ENCODE assay signal across 21 cellular contexts in genomic region chr7:106813705-106814305, GRCh38. TPM values are rescaled to one million over a fixed set of nuclear protein-coding genes. Genes with fewer than 3 reads are reported as not detected.
A peak's percentile ranks its signal among the peaks of the same experiment; 100 is the strongest.
DNase-seq lines count a peak whose midpoint lies in the region; ATAC-seq, FAIRE-seq and TF ChIP-seq lines count a peak whose summit lies in the region.
"Had no signal": no experiment of that assay in that cellular context is flagged by ENCODE, and none has a peak within 500 bp of the region (broad histone marks: within the 10 kb centered on the region; RNA-seq: fewer than 3 reads in every experiment).

No MANE protein-coding gene starts in this region.

- H3K36me3 Mint-ChIP-seq in activated T-helper 1 cell treated with anti-CD3 and anti-CD28 coated beads, Interleukin-12 subunit alpha, Interleukin-12 subunit beta, Interleukin-2, Interleukin-4 antibody, amounts not matched to agents 30 ng/mL and 10 ng/mL and 1 ng/mL, durations not matched to agents 14 hours and 24 hours and 36 hours (ENCODE audit: low read depth), result no peaks in the 10 kb centered on the region
- H3K36me3 Mint-ChIP-seq: naive B cell, type B pancreatic cell had no signal

- CTCF ChIA-PET in IMR-90 (lab: Yijun Ruan, JAX) (no interaction called here), GM12878 (lab: Yijun Ruan, JAX) (no interaction called here)

- H2AFZ ChIP-seq in IMR-90 (replicated peaks; ENCODE audit: low read length, poor library complexity) (no peak overlapping the region), GM12878 (ENCODE audit: control insufficient read depth, low read depth, low read length) (no peak overlapping the region)
- H2AFZ ChIP-seq: hepatocyte had no signal

- no CpG with 5 or more reads among the region's 6 CpGs for WGBS in IMR-90 (ENCODE audit: extremely low coverage in 2 of 2, insufficient read length in 1 of 2), 2 experiments
- WGBS in GM12878 (ENCODE audit: insufficient coverage, insufficient replicate concordance, low lambda C conversion rate, missing lambda C conversion rate), result 39% methylated on average over 6 of the region's 6 CpGs
- no CpG with 5 or more reads among the region's 6 CpGs for whole genome bisulfite sequencing in mesendoderm (ENCODE audit: extremely low coverage, insufficient coverage, low lambda C conversion rate)

- SMC1A ChIA-PET in GM12878 (lab: Charles Lee; ENCODE audit: uncharacterized antibody, unreplicated experiment), result interaction anchor here (0.7 to 1.7 kb wide), 3 partner anchors 17 to 335 kb away, joined by 3 to 6 read pairs (median 5); no protein-coding TSS in a partner anchor

- H2AK5ac ChIP-seq in IMR-90 (ENCODE audit: low read depth, low read length) (no peak overlapping the region), mesendoderm (ENCODE audit: low read length) (no peak overlapping the region)

- H3K4me3 ChIP-seq in IMR-90 (ENCODE audit: insufficient read depth, low read depth, low read length) (no peak overlapping the region), GM12878 (no peak overlapping the region), mesendoderm (ENCODE audit: low read length) (no peak overlapping the region)
- H3K4me3 ChIP-seq: A549, hepatocyte, skin epidermis had no signal

- H3K79me1 ChIP-seq in IMR-90 (ENCODE audit: low read depth in 1 of 2, low read length in 2 of 2) (no peaks in the 10 kb centered on the region), mesendoderm (ENCODE audit: low read length) (no peaks in the 10 kb centered on the region)

- H2BK15ac ChIP-seq in IMR-90 (ENCODE audit: low read depth, low read length) (no peak overlapping the region), mesendoderm (replicated peaks; ENCODE audit: low read depth) (no peak overlapping the region)

- H2AK9ac ChIP-seq in IMR-90 (replicated peaks; ENCODE audit: low read depth, low read length, poor library complexity), result no peak overlapping the region

- H3K27ac ChIP-seq in IMR-90 (ENCODE audit: insufficient read depth, low read length) (no peak overlapping the region), GM12878 (ENCODE audit: control insufficient read depth, insufficient read depth) (no peak overlapping the region), mesendoderm (ENCODE audit: low read depth, low read length) (no peak overlapping the region)
- H3K27ac ChIP-seq: A549, hepatocyte, skin epidermis had no signal

- BruUV-seq in IMR-90 (replicated peaks; lab: Mats Ljungman, UMichigan) (no TSS peak), GM12878 (replicated peaks; lab: Mats Ljungman, UMichigan) (no TSS peak)

- TF ChIP-seq POLR2A in IMR-90 (IDR thresholded peaks at IDR 0.05; ENCODE audit: low read depth, low read length) (no peak), GM12878 (IDR thresholded peaks at IDR 0.05; ENCODE audit: low read depth, low read length) (no peak)

- H3K4me1 ChIP-seq in IMR-90 (ENCODE audit: control insufficient read depth, insufficient read depth, low read length), result peaks cover 1% of the 10 kb centered on the region; the same call in 1 of the 2 replicates
- H3K4me1 ChIP-seq in GM12878 (ENCODE audit: control insufficient read depth, insufficient read depth, low read length), result no peaks in the 10 kb centered on the region
- no peaks in the 10 kb centered on the region for H3K4me1 ChIP-seq in mesendoderm (ENCODE audit: control insufficient read depth, low read depth, low read length)
- H3K4me1 ChIP-seq: A549 had no signal

- H3K79me2 ChIP-seq in GM12878 (ENCODE audit: control insufficient read depth, insufficient read depth, low read length), result no peaks in the 10 kb centered on the region
- H3K79me2 ChIP-seq in mesendoderm (ENCODE audit: control insufficient read depth, insufficient read depth, low read length), result no peaks in the 10 kb centered on the region
- H3K79me2 ChIP-seq: hepatocyte had no signal

- no peak overlapping the region for H4K8ac ChIP-seq in IMR-90 (ENCODE audit: low read depth in 2 of 2, low read length in 2 of 2)
- no peak overlapping the region for H4K8ac ChIP-seq in mesendoderm (ENCODE audit: low read depth, low read length)

- in situ Hi-C loops in IMR-90 (cut with MboI; ENCODE audit: low sequenced_read_pairs) (no loop called here), GM12878 (cut with MboI) (no loop called here)

- H3K36me3 ChIP-seq in IMR-90 (ENCODE audit: control insufficient read depth, insufficient read depth, low read length), result no peaks in the 10 kb centered on the region
- no peaks in the 10 kb centered on the region for H3K36me3 ChIP-seq in GM12878 (ENCODE audit: control insufficient read depth in 2 of 2, insufficient read depth in 2 of 2, low read length in 1 of 2)
- H3K36me3 ChIP-seq in mesendoderm (ENCODE audit: control insufficient read depth, insufficient read depth, low read length), result no peaks in the 10 kb centered on the region

- RAD21 ChIA-PET in GM12878 (lab: Charles Lee; ENCODE audit: unreplicated experiment), result no interaction called here

- no peaks in the 10 kb centered on the region for H3K27me3 Mint-ChIP-seq in activated T-helper 1 cell treated with anti-CD3 and anti-CD28 coated beads, Interleukin-12 subunit alpha, Interleukin-12 subunit beta, Interleukin-2, Interleukin-4 antibody, amounts not matched to agents 30 ng/mL and 10 ng/mL and 1 ng/mL, durations not matched to agents 14 hours and 24 hours and 36 hours (ENCODE audit: insufficient read depth)
- H3K27me3 Mint-ChIP-seq: naive B cell; stimulated activated naive CD8-positive, alpha-beta T cell treated with anti-CD3 and anti-CD28 coated beads, Interleukin-15, amount 100 ng/mL, for 72 hours; type B pancreatic cell had no signal

- H2BK20ac ChIP-seq in IMR-90 (ENCODE audit: low read depth, low read length), result no peak overlapping the region

- FAIRE-seq in GM12878 (lab: Jason Lieb, UNC), result no peak
- FAIRE-seq: A549, keratinocyte had no signal

- intact Hi-C loops in IMR-90 (cut with micrococcal nuclease), result no loop called here
- intact Hi-C loops in GM12878 (cut with micrococcal nuclease; ENCODE audit: unreplicated experiment), result no loop called here
- intact Hi-C loops in activated T-helper 1 cell treated with anti-CD3 and anti-CD28 coated beads, Interleukin-12 subunit alpha, Interleukin-12 subunit beta, Interleukin-2, Interleukin-4 antibody, amounts not matched to agents 30 ng/mL and 10 ng/mL and 1 ng/mL, durations not matched to agents 14 hours and 24 hours and 36 hours (cut with micrococcal nuclease), result no loop called here

- no peak for TF ChIP-seq EP300 in GM12878 (IDR thresholded peaks at IDR 0.05; ENCODE audit: borderline replicate concordance in 1 of 2, control insufficient read depth in 1 of 2, low read depth in 2 of 2, low read length in 2 of 2)

- H3K9ac ChIP-seq in IMR-90 (ENCODE audit: low read depth, low read length) (no peak overlapping the region), GM12878 (ENCODE audit: control insufficient read depth, insufficient read depth, low read length) (no peak overlapping the region), mesendoderm (ENCODE audit: low read length) (no peak overlapping the region)

- H2BK120ac ChIP-seq in IMR-90 (ENCODE audit: low read depth, low read length) (no peak overlapping the region), mesendoderm (ENCODE audit: low read depth, low read length) (no peak overlapping the region)

- H4K91ac ChIP-seq in IMR-90 (ENCODE audit: insufficient read depth, low read depth, low read length), result no peak overlapping the region

- dilution Hi-C loops in IMR-90 (cut with HindIII; ENCODE audit: low sequenced_read_pairs, unreplicated experiment), result no loop called here

- H3K4me1 Mint-ChIP-seq in activated T-helper 1 cell treated with anti-CD3 and anti-CD28 coated beads, Interleukin-12 subunit alpha, Interleukin-12 subunit beta, Interleukin-2, Interleukin-4 antibody, amounts not matched to agents 30 ng/mL and 10 ng/mL and 1 ng/mL, durations not matched to agents 14 hours and 24 hours and 36 hours (ENCODE audit: low read depth), result peaks cover 16% of the 10 kb centered on the region

- H3K23ac ChIP-seq in IMR-90 (ENCODE audit: low read depth, low read length) (no peak overlapping the region), mesendoderm (ENCODE audit: low read length) (no peak overlapping the region)

- no peak overlapping the region for H3K4me3 Mint-ChIP-seq in activated T-helper 1 cell treated with anti-CD3 and anti-CD28 coated beads, Interleukin-12 subunit alpha, Interleukin-12 subunit beta, Interleukin-2, Interleukin-4 antibody, amounts not matched to agents 30 ng/mL and 10 ng/mL and 1 ng/mL, durations not matched to agents 14 hours and 24 hours and 36 hours
- H3K4me3 Mint-ChIP-seq: stimulated activated naive CD8-positive, alpha-beta T cell treated with anti-CD3 and anti-CD28 coated beads, Interleukin-15, amount 100 ng/mL, for 72 hours; T-helper 1 cell treated with Interleukin-12 subunit alpha and Interleukin-12 subunit beta and Interleukin-4 antibody, amounts not matched to agents 30 μg/mL and 1 μg/mL, for 36 hours; type B pancreatic cell had no signal

- H3K4ac ChIP-seq in IMR-90 (ENCODE audit: low read depth, low read length) (no peak overlapping the region), mesendoderm (ENCODE audit: low read depth, low read length) (no peak overlapping the region)

- H3K56ac ChIP-seq in IMR-90 (ENCODE audit: extremely low read depth, insufficient read depth, low read length) (no peak overlapping the region), mesendoderm (ENCODE audit: low read length) (no peak overlapping the region)

- H3K9me3 ChIP-seq in IMR-90 (ENCODE audit: control insufficient read depth, insufficient read depth, low read length), result no peaks in the 10 kb centered on the region
- no peaks in the 10 kb centered on the region for H3K9me3 ChIP-seq in GM12878 (replicated peaks; ENCODE audit: control insufficient read depth, insufficient read depth, low read length)
- H3K9me3 ChIP-seq: A549 had no signal

- no peaks in the 10 kb centered on the region for H3K9me1 ChIP-seq in IMR-90 (ENCODE audit: insufficient read depth, low read length)

- H3K9me3 Mint-ChIP-seq in activated T-helper 1 cell treated with anti-CD3 and anti-CD28 coated beads, Interleukin-12 subunit alpha, Interleukin-12 subunit beta, Interleukin-2, Interleukin-4 antibody, amounts not matched to agents 30 ng/mL and 10 ng/mL and 1 ng/mL, durations not matched to agents 14 hours and 24 hours and 36 hours, result no peaks in the 10 kb centered on the region
- H3K9me3 Mint-ChIP-seq: naive B cell; stimulated activated naive CD8-positive, alpha-beta T cell treated with anti-CD3 and anti-CD28 coated beads, Interleukin-15, amount 100 ng/mL, for 72 hours; T-helper 1 cell treated with Interleukin-12 subunit alpha and Interleukin-12 subunit beta and Interleukin-4 antibody, amounts not matched to agents 30 μg/mL and 1 μg/mL, for 36 hours; type B pancreatic cell had no signal

- no peak overlapping the region for H3K14ac ChIP-seq in IMR-90 (replicated peaks; ENCODE audit: low read depth, low read length)

- DNase-seq in A172 (ENCODE audit: low spot score) (peak; percentile 32), IMR-90 (peak; percentile 50), GM12878 (ENCODE audit: low read depth, low spot score) (no peak), mesendoderm (peak; percentile 28), KG1 (lab: John Stamatoyannopoulos, UW) (no peak), cerebellar nuclear complex (lab: John Stamatoyannopoulos, UW) (no peak)
- no peak for DNase-seq in activated T-helper 1 cell treated with anti-CD3 and anti-CD28 coated beads, Interleukin-12 subunit alpha, Interleukin-12 subunit beta, Interleukin-2, Interleukin-4 antibody, amounts not matched to agents 30 ng/mL and 10 ng/mL and 1 ng/mL, durations not matched to agents 14 hours and 24 hours and 36 hours (ENCODE audit: low spot score)
- DNase-seq: activated CD4-positive, alpha-beta T cell treated with anti-CD3 and anti-CD28 coated beads, Interleukin-2, amount 50 U/mL, for 4 hours; naive B cell; NCI-H1105; NCI-H2107; NCI-H69; SHP77 treated with DMSO at 0.1 percent for 48 hours; stimulated activated naive CD8-positive, alpha-beta T cell treated with anti-CD3 and anti-CD28 coated beads, Interleukin-15, amount 100 ng/mL, for 72 hours had no signal

- H3K27ac Mint-ChIP-seq in activated T-helper 1 cell treated with anti-CD3 and anti-CD28 coated beads, Interleukin-12 subunit alpha, Interleukin-12 subunit beta, Interleukin-2, Interleukin-4 antibody, amounts not matched to agents 30 ng/mL and 10 ng/mL and 1 ng/mL, durations not matched to agents 14 hours and 24 hours and 36 hours, result no peak overlapping the region
- H3K27ac Mint-ChIP-seq: stimulated activated naive CD8-positive, alpha-beta T cell treated with anti-CD3 and anti-CD28 coated beads, Interleukin-15, amount 100 ng/mL, for 72 hours; T-helper 1 cell treated with Interleukin-12 subunit alpha and Interleukin-12 subunit beta and Interleukin-4 antibody, amounts not matched to agents 30 μg/mL and 1 μg/mL, for 36 hours; type B pancreatic cell had no signal

- no peak overlapping the region for H3K18ac ChIP-seq in IMR-90 (ENCODE audit: low read depth, low read length)
- no peak overlapping the region for H3K18ac ChIP-seq in mesendoderm (ENCODE audit: low read length)

- TF ChIP-seq RAD21 in IMR-90 (IDR thresholded peaks at IDR 0.05; ENCODE audit: low read length), result no peak
- no peak for TF ChIP-seq RAD21 in GM12878 (IDR thresholded peaks at IDR 0.05; ENCODE audit: insufficient read depth, low read depth, low read length)

- no peak overlapping the region for H2BK5ac ChIP-seq in IMR-90 (ENCODE audit: low read depth, low read length, poor library complexity, severe bottlenecking)
- no peak overlapping the region for H2BK5ac ChIP-seq in mesendoderm (ENCODE audit: low read length)

- H3K4me2 ChIP-seq in IMR-90 (ENCODE audit: low read depth, low read length) (no peak overlapping the region), GM12878 (ENCODE audit: control insufficient read depth, insufficient read depth) (no peak overlapping the region), mesendoderm (ENCODE audit: low read length) (no peak overlapping the region)
- H3K4me2 ChIP-seq: A549, hepatocyte had no signal

- H3K27me3 ChIP-seq in IMR-90 (ENCODE audit: control insufficient read depth, insufficient read depth, low read length) (no peaks in the 10 kb centered on the region), GM12878 (replicated peaks in 1 of 2; ENCODE audit: control insufficient read depth in 2 of 2, insufficient read depth in 2 of 2, low read length in 1 of 2) (peaks cover 0 to 3% of the 10 kb centered on the region in 2 experiments; a peak in 2 of 4 replicates), mesendoderm (ENCODE audit: insufficient read depth, low read length, poor library complexity) (no peaks in the 10 kb centered on the region)
- H3K27me3 ChIP-seq: hepatocyte had no signal

- ATAC-seq in IMR-90 (ENCODE audit: low read depth) (no peak), GM12878 (no peak), HG03196 (IDR thresholded peaks at IDR 0.05; ENCODE audit: unreplicated experiment) (no peak)
- ATAC-seq: A549; stimulated activated naive CD8-positive, alpha-beta T cell treated with anti-CD3 and anti-CD28 coated beads, Interleukin-15, amount 100 ng/mL, for 72 hours had no signal

- H4K20me1 ChIP-seq in IMR-90 (ENCODE audit: insufficient read depth, low read length) (no peaks in the 10 kb centered on the region), GM12878 (ENCODE audit: control insufficient read depth, insufficient read depth) (no peaks in the 10 kb centered on the region)

- POLR2A ChIA-PET in IMR-90 (lab: Charles Lee; ENCODE audit: unreplicated experiment) (no interaction called here), GM12878 (lab: Charles Lee) (no interaction called here)

- H4K5ac ChIP-seq in IMR-90 (ENCODE audit: low read depth, low read length) (no peak overlapping the region), mesendoderm (ENCODE audit: low read length) (no peak overlapping the region)

- no peak for TF ChIP-seq CTCF in IMR-90 (conservative IDR thresholded peaks at IDR 0.05; ENCODE audit: low read depth, low read length)
- no peak for TF ChIP-seq CTCF in GM12878 (IDR thresholded peaks at IDR 0.05 in 2 of 3, conservative IDR thresholded peaks at IDR 0.05 in 1 of 3; ENCODE audit: control insufficient read depth in 2 of 3, extremely low read depth in 1 of 3, insufficient read depth in 1 of 3, low read depth in 3 of 3, low read length in 3 of 3)

RNA-seq across cellular contexts. Expression of gene PIK3CG, which starts 51.3 kb away (rescaled TPM):
- 4.7 and 5.4 TPM in 2 replicates for total RNA-seq in A172 (2014; rRNA removed; shearing (Covaris generic))
- total RNA-seq in IMR-90 (2012; rRNA removed) (under 0.01 TPM in 2 replicates), GM12878 (2014; rRNA removed) (7.6 and 7.8 TPM in 2 replicates), GM12878 (2014; rRNA removed; fragmentation: Illumina TruSeq; extraction: Trizol) (7.1 TPM in 2 replicates), GM12878 (2021) (7.1 and 8.0 TPM in 2 replicates)
- polyA plus RNA-seq in IMR-90 (2012; rRNA removed) (not detected in 2 replicates), GM12878 (2011; rRNA removed) (7.1 and 7.3 TPM in 2 replicates), GM12878 (2014; fragmentation: Illumina TruSeq; extraction: Trizol) (6.9 and 10.0 TPM in 2 replicates), GM12878 (2014; fragmentation: Nextera tagmentation; extraction: Ambion mirVana) (1 to 10 TPM in 1 of 2 experiments, under 1 TPM in 1; 0.79 to 1.3 TPM), GM12878 (2014; rRNA removed) (3.0 and 3.5 TPM in 2 replicates), GM12878 (2016; fragmentation: Nextera tagmentation; extraction: Ambion mirVana) (1 to 10 TPM; 2.5 to 3.3 TPM)
- 0.01 TPM in 1 of 2 replicates, not detected in the other for polyA plus RNA-seq in IMR-90 (2012; cell fraction: cytosol; rRNA removed)
- 0.03 TPM in 1 of 2 replicates, not detected in the other for polyA plus RNA-seq in IMR-90 (2012; cell fraction: nucleus; rRNA removed; ENCODE audit: low replicate concordance)
- total RNA-seq in GM12878 (2013; cell fraction: nucleolus; rRNA removed), result 32.6 and 35.9 TPM in 2 replicates
- 1.8 TPM for polyA plus RNA-seq in GM12878 (2011; ENCODE audit: low read depth)
- 5.3 and 6.5 TPM in 2 replicates for polyA plus RNA-seq in GM12878 (2011; cell fraction: cytosol; rRNA removed)
- polyA plus RNA-seq in GM12878 (2011; cell fraction: nucleus; rRNA removed), result 5.3 and 6.9 TPM in 2 replicates
- 2.1 and 2.5 TPM in 2 replicates for polyA plus RNA-seq in GM12878 (2012)
- 25.1 and 28.2 TPM in 2 replicates for polyA minus RNA-seq in GM12878 (2011; rRNA and poly(A)+ RNA removed)
- polyA minus RNA-seq in GM12878 (2011; cell fraction: cytosol; rRNA and poly(A)+ RNA removed), result 9.0 and 9.8 TPM in 2 replicates
- polyA minus RNA-seq in GM12878 (2011; cell fraction: nucleus; rRNA and poly(A)+ RNA removed), result 23.5 and 33.1 TPM in 2 replicates
- 0.18 TPM for polyA plus RNA-seq in mesendoderm (2013, experiment 1 of 2)
- 0.17 TPM for polyA plus RNA-seq in mesendoderm (2013, experiment 2 of 2)
- total RNA-seq in activated T-helper 1 cell treated with anti-CD3 and anti-CD28 coated beads, Interleukin-12 subunit alpha, Interleukin-12 subunit beta, Interleukin-2, Interleukin-4 antibody, amounts not matched to agents 30 ng/mL and 10 ng/mL and 1 ng/mL, durations not matched to agents 14 hours and 24 hours and 36 hours, result 38.7 and 39.3 TPM in 2 replicates
- polyA plus RNA-seq: A549, keratinocyte had no signal

Comparison
In these comparisons a context has a peak if more than half of its experiments do, and no peak if none do; other contexts are left out.
1. DNase-seq: peak in A172 (single experiment), IMR-90 (single experiment) and mesendoderm (single experiment); none in GM12878 (single experiment), KG1 (single experiment), activated T-helper 1 cell treated with anti-CD3 and anti-CD28 coated beads, Interleukin-12 subunit alpha, Interleukin-12 subunit beta, Interleukin-2, Interleukin-4 antibody, amounts not matched to agents 30 ng/mL and 10 ng/mL and 1 ng/mL, durations not matched to agents 14 hours and 24 hours and 36 hours (single experiment) and cerebellar nuclear complex (0 of 2).